Comparison of ENCODE assay signal across 1 cellular context in genomic region chr16:252366-253337, GRCh38.
TF ChIP-seq lines count a peak whose summit lies in the region.

No MANE protein-coding gene starts in this region.

TF ChIP-seq in K562, 482 proteins besides CTCF, POLR2A, EP300 and RAD21 (continues in another document):
- TF ChIP-seq HNRNPK (IDR thresholded peaks at IDR 0.05; ENCODE audit: low read depth, low read length, poor library complexity, severe bottlenecking) (no peak), THAP12 (CRISPR knock-in tag; IDR thresholded peaks at IDR 0.05) (no peak), USF1 (CRISPR knock-in tag; IDR thresholded peaks at IDR 0.05) (no peak), ID3 (CRISPR knock-in tag; IDR thresholded peaks at IDR 0.05) (no peak), ID3 (tag; IDR thresholded peaks at IDR 0.05) (peak; percentile 44; the same call in 1 of the 2 replicates), GABPA (tag; conservative IDR thresholded peaks at IDR 0.05; ENCODE audit: low read depth) (0 out of 2 replicates have a peak, but pooled peaks have one; percentile 37), LEF1 (IDR thresholded peaks at IDR 0.05) (peak; percentile 91), JUN (IDR thresholded peaks at IDR 0.05; ENCODE audit: borderline replicate concordance, low read depth, low read length) (no peak), JUN (CRISPR knock-in tag; IDR thresholded peaks at IDR 0.05; ENCODE audit: borderline replicate concordance) (no peak), ETV5 (CRISPR knock-in tag; IDR thresholded peaks at IDR 0.05; ENCODE audit: low read depth) (peak; percentile 58; the same call in 1 of the 2 replicates), ZNF175 (CRISPR knock-in tag; IDR thresholded peaks at IDR 0.05; ENCODE audit: low read depth) (no peak), DDX20 (tag; IDR thresholded peaks at IDR 0.05; ENCODE audit: low read depth) (no peak), ZFX (CRISPR knock-in tag; IDR thresholded peaks at IDR 0.05) (0 out of 2 replicates have a peak, but pooled peaks have one; percentile 13), NFYB (IDR thresholded peaks at IDR 0.05; ENCODE audit: extremely low read depth, insufficient read length) (no peak), BRD9 (IDR thresholded peaks at IDR 0.05; ENCODE audit: low read depth, partially characterized antibody) (peak; percentile 71), HBP1 (CRISPR knock-in tag; IDR thresholded peaks at IDR 0.05) (no peak), HDAC1 (IDR thresholded peaks at IDR 0.05) (peak in 1 of 2 experiments; percentile 67; a peak in 1 of 4 replicates), ADNP (tag; IDR thresholded peaks at IDR 0.05) (no peak), CEBPB (tag; IDR thresholded peaks at IDR 0.05) (no peak), KLF13 (tag; IDR thresholded peaks at IDR 0.05; ENCODE audit: borderline replicate concordance, low read depth) (no peak), NR2C1 (IDR thresholded peaks at IDR 0.05) (peak; percentile 74), NR2C1 (tag; IDR thresholded peaks at IDR 0.05) (peak; percentile 70), TBP (optimal IDR thresholded peaks at IDR 0.05; ENCODE audit: low read depth, low read length) (peak; percentile 31), MAZ (CRISPR knock-in tag; conservative IDR thresholded peaks at IDR 0.05 in 1 of 2, IDR thresholded peaks at IDR 0.05 in 1 of 2) (peak in 1 of 2 experiments; percentile 26; a peak in 1 of 4 replicates), POLR2B (IDR thresholded peaks at IDR 0.05; ENCODE audit: low read depth, partially characterized antibody) (no peak), CXXC5 (CRISPR knock-in tag; IDR thresholded peaks at IDR 0.05) (peak; percentile 58), ZNF780A (CRISPR knock-in tag; IDR thresholded peaks at IDR 0.05) (no peak), ARID1B (IDR thresholded peaks at IDR 0.05) (peak; percentile 43), ARNT (IDR thresholded peaks at IDR 0.05) (peak in 1 of 2 experiments; percentile 72; a peak in 1 of 4 replicates), CBX3 (IDR thresholded peaks at IDR 0.05; ENCODE audit: borderline replicate concordance in 1 of 2, low read length in 2 of 2) (0 out of 3 replicates have a peak, but pooled peaks of 1 of the 2 experiments have one; percentile 23), UBTF (IDR thresholded peaks at IDR 0.05; ENCODE audit: borderline replicate concordance in 1 of 2, low read depth in 2 of 2, low read length in 2 of 2) (peak in 1 of 2 experiments; percentile 61; a peak in 1 of 4 replicates), NUFIP1 (IDR thresholded peaks at IDR 0.05; ENCODE audit: partially characterized antibody) (peak; percentile 62), SMAD3 (CRISPR knock-in tag; conservative IDR thresholded peaks at IDR 0.05) (no peak), RBBP5 (IDR thresholded peaks at IDR 0.05; ENCODE audit: borderline replicate concordance, insufficient read depth, low read length, poor library complexity, severe bottlenecking) (peak; percentile 38), CBFA2T2 (conservative IDR thresholded peaks at IDR 0.05) (no peak), KLF6 (CRISPR knock-in tag; IDR thresholded peaks at IDR 0.05; ENCODE audit: borderline replicate concordance) (no peak), ZNF197 (CRISPR knock-in tag; IDR thresholded peaks at IDR 0.05; ENCODE audit: low read depth) (peak; percentile 54; the same call in 1 of the 2 replicates), ZNF133 (CRISPR knock-in tag; IDR thresholded peaks at IDR 0.05) (no peak), KAT7 (CRISPR knock-in tag; IDR thresholded peaks at IDR 0.05; ENCODE audit: borderline replicate concordance) (no peak), MNT (conservative IDR thresholded peaks at IDR 0.05) (peak in 1 of 2 experiments; percentile 39; a peak in 1 of 4 replicates), NCOA2 (IDR thresholded peaks at IDR 0.05; ENCODE audit: partially characterized antibody in 2 of 2) (no peak), LCOR (CRISPR knock-in tag; IDR thresholded peaks at IDR 0.05) (no peak), MBD2 (IDR thresholded peaks at IDR 0.05; ENCODE audit: borderline replicate concordance, low read depth) (no peak), RBM15 (IDR thresholded peaks at IDR 0.05; ENCODE audit: insufficient read depth, low read length) (no peak), NFRKB (IDR thresholded peaks at IDR 0.05; ENCODE audit: low read depth) (peak; percentile 46; the same call in 1 of the 2 replicates), RBM14 (IDR thresholded peaks at IDR 0.05; ENCODE audit: borderline replicate concordance, insufficient read depth, low read depth, low read length) (no peak), STAG1 (CRISPR knock-in tag; IDR thresholded peaks at IDR 0.05; ENCODE audit: borderline replicate concordance) (no peak), POLR2AphosphoS5 (IDR thresholded peaks at IDR 0.05; ENCODE audit: control insufficient read depth, insufficient read depth, low read depth, low read length) (peak; percentile 29; the same call in 1 of the 2 replicates), ZNF589 (CRISPR knock-in tag; IDR thresholded peaks at IDR 0.05; ENCODE audit: low read depth) (no peak), ZNF592 (IDR thresholded peaks at IDR 0.05) (peak; percentile 87; the same call in 1 of the 2 replicates), MCM2 (IDR thresholded peaks at IDR 0.05; ENCODE audit: low read depth) (no peak), KDM1A (IDR thresholded peaks at IDR 0.05) (peak; percentile 18 to 52; a peak in 1 of 4 replicates), RCOR1 (IDR thresholded peaks at IDR 0.05; ENCODE audit: borderline replicate concordance in 1 of 2, low read depth in 2 of 2, low read length in 2 of 2) (peak in 1 of 2 experiments; percentile 19; a peak in 1 of 4 replicates), NR2C2 (CRISPR knock-in tag; IDR thresholded peaks at IDR 0.05) (no peak), NR2C2 (tag; IDR thresholded peaks at IDR 0.05) (peak; percentile 86), NCOR1 (IDR thresholded peaks at IDR 0.05) (no peak), MYC (IDR thresholded peaks at IDR 0.05; ENCODE audit: low read depth, low read length) (0 out of 2 replicates have a peak, but pooled peaks have one; percentile 23), MYC (CRISPR knock-in tag; IDR thresholded peaks at IDR 0.05; ENCODE audit: borderline replicate concordance, low read depth) (no peak), MECOM (CRISPR knock-in tag; IDR thresholded peaks at IDR 0.05) (peak; percentile 38; the same call in 1 of the 2 replicates), CBFA2T3 (IDR thresholded peaks at IDR 0.05) (peak; percentile 30; the same call in 1 of the 2 replicates), CHCHD3 (CRISPR knock-in tag; IDR thresholded peaks at IDR 0.05) (no peak), NR4A1 (CRISPR knock-in tag; IDR thresholded peaks at IDR 0.05) (no peak), NR4A1 (tag; IDR thresholded peaks at IDR 0.05) (0 out of 2 replicates have a peak, but pooled peaks have one; percentile 58), SRF (CRISPR knock-in tag; IDR thresholded peaks at IDR 0.05) (peak in 1 of 2 experiments; percentile 70; a peak in 1 of 4 replicates), DMBX1 (CRISPR knock-in tag; IDR thresholded peaks at IDR 0.05; ENCODE audit: borderline replicate concordance) (peak; percentile 46; the same call in 1 of the 2 replicates), MTA3 (IDR thresholded peaks at IDR 0.05; ENCODE audit: borderline replicate concordance) (0 out of 2 replicates have a peak, but pooled peaks have one; percentile 63), GATA2 (CRISPR knock-in tag; IDR thresholded peaks at IDR 0.05) (peak; percentile 42; the same call in 1 of the 2 replicates), GATAD2A (IDR thresholded peaks at IDR 0.05) (peak; percentile 87; the same call in 1 of the 2 replicates)
